In genomic region chrX:154375156-154375504, GRCh38 we compare ENCODE assay signal across 9 cellular contexts. TPM values are rescaled to one million over a fixed set of nuclear protein-coding genes. Genes with fewer than 3 reads are reported as not detected.
A peak's percentile ranks its signal among the peaks of the same experiment; 100 is the strongest.
DNase-seq lines count a peak whose midpoint lies in the region; ATAC-seq, FAIRE-seq and TF ChIP-seq lines count a peak whose summit lies in the region.
"Had no signal": no experiment of that assay in that cellular context is flagged by ENCODE, and none has a peak within 500 bp of the region (broad histone marks: within the 10 kb centered on the region; RNA-seq: fewer than 3 reads in every experiment).

No MANE protein-coding gene starts in this region.

- FAIRE-seq in endothelial cell of umbilical vein (lab: Jason Lieb, UNC) = peak; percentile 64

- dilution Hi-C loops in endothelial cell of umbilical vein (cut with MboI; ENCODE audit: extremely low pct_ligation_motif_present, low sequenced_read_pairs) = no loop called here

- peak overlapping the region; percentile 5; the same call in 1 of the 2 replicates for H2AFZ ChIP-seq in PC-9
- H2AFZ ChIP-seq in endothelial cell of umbilical vein (ENCODE audit: low read depth, low read length) = no peak overlapping the region

- H3K4me3 ChIP-seq in PC-9 (peak overlapping the region; percentile 51), endothelial cell of umbilical vein (replicated peaks in 1 of 3; ENCODE audit: insufficient read depth in 1 of 3, low read depth in 1 of 3, low read length in 3 of 3) (no peak overlapping the region), gastrocnemius medialis (peak overlapping the region in 1 of 4 donors; percentile 51)

- H3K27me3 ChIP-seq in PC-9 (ENCODE audit: insufficient read depth, low read depth) (no peaks in the 10 kb centered on the region), endothelial cell of umbilical vein (ENCODE audit: control insufficient read depth in 2 of 2, insufficient read depth in 2 of 2, low read length in 2 of 2) (no peaks in the 10 kb centered on the region), gastrocnemius medialis (no peaks in the 10 kb centered on the region)

- TF ChIP-seq POLR2A in endothelial cell of umbilical vein (IDR thresholded peaks at IDR 0.05; ENCODE audit: low read depth, low read length) (no peak), gastrocnemius medialis (IDR thresholded peaks at IDR 0.05) (no peak)

- CTCF ChIA-PET in PC-9 (lab: Charles Lee) = interaction anchor here (2.4 kb wide), 1 partner anchor 23 kb away, joined by 14 read pairs; the partner anchor contains the start of gene RPL10
- CTCF ChIA-PET in endothelial cell of umbilical vein (lab: Charles Lee) = interaction anchor here (1.1 to 2.4 kb wide), 2 partner anchors 158 to 404 kb away, joined by 3 to 24 read pairs; partner anchors contain the start of gene HCFC1

- no peaks in the 10 kb centered on the region for H3K9me2 ChIP-seq in PC-9 (ENCODE audit: insufficient read depth)

- DNase-seq in PC-9 (no peak), endothelial cell of umbilical vein (ENCODE audit: low read depth, low spot score) (no peak), gastrocnemius medialis (no peak), posterior cingulate gyrus (no peak), ureter (ENCODE audit: low spot score) (no peak)
- DNase-seq: NCI-H2029 treated with DMSO at 0.1 percent for 48 hours had no signal

- H3K36me3 ChIP-seq in ES-I3 (ENCODE audit: insufficient read depth, low read length) (peaks cover under 1% of the 10 kb centered on the region; the same call in 1 of the 2 replicates), PC-9 (ENCODE audit: low read depth) (no peaks in the 10 kb centered on the region), endothelial cell of umbilical vein (ENCODE audit: control insufficient read depth in 2 of 2, extremely low read depth in 1 of 2, insufficient read depth in 2 of 2, low read length in 2 of 2) (no peaks in the 10 kb centered on the region), gastrocnemius medialis (no peaks in the 10 kb centered on the region)

- no peaks in the 10 kb centered on the region for H3K9me1 ChIP-seq in endothelial cell of umbilical vein (replicated peaks; ENCODE audit: control insufficient read depth, extremely low read depth, insufficient read depth, low read length)

- H3K27ac ChIP-seq in PC-9 (no peak overlapping the region), endothelial cell of umbilical vein (ENCODE audit: insufficient read depth, low read depth, low read length) (no peak overlapping the region), gastrocnemius medialis (peak overlapping the region; percentile 48 to 75 (median 57))

- intact Hi-C loops in PC-9 (cut with micrococcal nuclease; ENCODE audit: unreplicated experiment) = loop anchor here (5.0 to 10.0 kb wide), 4 partner anchors 390 to 778 kb away; partner anchors contain the start of genes CCNQ, DKC1, F8 and FUNDC2
- intact Hi-C loops in endothelial cell of umbilical vein (cut with micrococcal nuclease) = no loop called here
- intact Hi-C loops in gastrocnemius medialis (cut with DNase I; ENCODE audit: low total_unique reads) = loop anchor here (5.0 to 10.0 kb wide), 4 partner anchors 170 to 580 kb away; partner anchors contain the start of genes G6PD, HCFC1, IDH3G and IKBKG
- intact Hi-C loops in posterior cingulate gyrus (cut with DNase I) = no loop called here

- BruUV-seq in PC-9 (replicated peaks; lab: Mats Ljungman, UMichigan) (no TSS peak), endothelial cell of umbilical vein (replicated peaks; lab: Mats Ljungman, UMichigan) (no TSS peak)

- H3F3A ChIP-seq in PC-9 (ENCODE audit: insufficient read depth, low read depth) = no peaks in the 10 kb centered on the region

- peaks cover 9% of the 10 kb centered on the region; the same call in 1 of the 2 replicates for H3K4me1 ChIP-seq in ES-I3 (ENCODE audit: insufficient read depth, low read length)
- no peaks in the 10 kb centered on the region; the same call in 1 of the 2 replicates for H3K4me1 ChIP-seq in PC-9 (replicated peaks; ENCODE audit: insufficient read depth)
- peaks cover 23% of the 10 kb centered on the region for H3K4me1 ChIP-seq in endothelial cell of umbilical vein (ENCODE audit: control insufficient read depth, extremely low read depth, insufficient read depth, low read length)
- peaks cover 6 to 10% of the 10 kb centered on the region in 2 donors for H3K4me1 ChIP-seq in gastrocnemius medialis

- ATAC-seq in gastrocnemius medialis (no peak), GM18868 (IDR thresholded peaks at IDR 0.05; ENCODE audit: unreplicated experiment) (no peak), esophagus mucosa (no peak)

- peak overlapping the region; percentile 67 for H3K4me2 ChIP-seq in PC-9
- H3K4me2 ChIP-seq in endothelial cell of umbilical vein (ENCODE audit: insufficient read depth, low read length) = peak overlapping the region; percentile 44

- TF ChIP-seq CTCF in PC-9 (conservative IDR thresholded peaks at IDR 0.05) (no peak), endothelial cell of umbilical vein (IDR thresholded peaks at IDR 0.05; ENCODE audit: extremely low read depth in 1 of 2, insufficient read depth in 1 of 2, low read depth in 1 of 2, low read length in 2 of 2) (no peak), gastrocnemius medialis (IDR thresholded peaks at IDR 0.05 in 4 of 5, conservative IDR thresholded peaks at IDR 0.05 in 1 of 5) (no peak)

- H3K9ac ChIP-seq in ES-I3 (ENCODE audit: low read depth, low read length) (peak overlapping the region; percentile 51; the same call in 1 of the 2 replicates), endothelial cell of umbilical vein (replicated peaks; ENCODE audit: extremely low read depth, insufficient read depth, low read length) (peak overlapping the region; percentile 22)

- peaks cover 16% of the 10 kb centered on the region for H3K79me2 ChIP-seq in PC-9 (ENCODE audit: low read depth)
- peaks cover 21% of the 10 kb centered on the region for H3K79me2 ChIP-seq in endothelial cell of umbilical vein (ENCODE audit: control insufficient read depth, insufficient read depth, low read length)

- H4K20me1 ChIP-seq in PC-9 (ENCODE audit: insufficient read depth) (no peaks in the 10 kb centered on the region), endothelial cell of umbilical vein (replicated peaks; ENCODE audit: control insufficient read depth, extremely low read depth, insufficient read depth, low read length) (no peaks in the 10 kb centered on the region)

- in situ Hi-C loops in gastrocnemius medialis (cut with MboI; ENCODE audit: low sequenced_read_pairs in 4 of 4) = no loop called here

- POLR2A ChIA-PET in PC-9 (lab: Charles Lee; ENCODE audit: unreplicated experiment) (interaction anchor here (0.6 kb wide), 2 partner anchors 9 to 21 kb away, joined by 3 read pairs; no protein-coding TSS in a partner anchor), endothelial cell of umbilical vein (lab: Charles Lee) (no interaction called here)

- H3K9me3 ChIP-seq in ES-I3 (ENCODE audit: control insufficient read depth, insufficient read depth, low read length) (no peaks in the 10 kb centered on the region), PC-9 (ENCODE audit: insufficient read depth, low read depth) (no peaks in the 10 kb centered on the region), endothelial cell of umbilical vein (replicated peaks; ENCODE audit: control insufficient read depth, insufficient read depth, low read length) (no peaks in the 10 kb centered on the region), gastrocnemius medialis (no peaks in the 10 kb centered on the region)

RNA-seq across cellular contexts. Expression of gene FLNA, which starts 0.7 kb away (rescaled TPM):
- total RNA-seq in PC-9 (2021) = 1,841 and 2,308 TPM in 2 replicates
- total RNA-seq in endothelial cell of umbilical vein = 1,474 and 1,671 TPM in 2 replicates
- 658 and 817 TPM in 2 replicates for polyA plus RNA-seq in endothelial cell of umbilical vein
- 586 and 692 TPM in 2 replicates for polyA plus RNA-seq in endothelial cell of umbilical vein (2011; cell fraction: cytosol; rRNA removed)
- 1,827 and 2,405 TPM in 2 replicates for polyA plus RNA-seq in endothelial cell of umbilical vein (2011; cell fraction: nucleus; rRNA removed)
- polyA plus RNA-seq in endothelial cell of umbilical vein (2012) = 942 and 1,144 TPM in 2 replicates
- 2,274 and 2,423 TPM in 2 replicates for polyA minus RNA-seq in endothelial cell of umbilical vein
- 691 TPM for polyA minus RNA-seq in endothelial cell of umbilical vein (2011; cell fraction: cytosol; rRNA and poly(A)+ RNA removed)
- polyA minus RNA-seq in endothelial cell of umbilical vein (2011; cell fraction: nucleus; rRNA and poly(A)+ RNA removed) = 948 and 1,772 TPM in 2 replicates
- 100 to 1,000 TPM in 1 of 4 donors, 10 to 100 TPM in 3; 23.9 to 128 (median 88.9) TPM for total RNA-seq in gastrocnemius medialis
- total RNA-seq in ureter = 2,361 TPM
- 417 TPM for total RNA-seq in esophagus mucosa

RNA-seq across cellular contexts. Expression of gene EMD, which starts 4.0 kb away (rescaled TPM):
- total RNA-seq in PC-9 (2021) = 132 and 164 TPM in 2 replicates
- total RNA-seq in endothelial cell of umbilical vein = 71.5 and 76.8 TPM in 2 replicates
- polyA plus RNA-seq in endothelial cell of umbilical vein = 47.0 and 50.6 TPM in 2 replicates
- 62.3 and 65.3 TPM in 2 replicates for polyA plus RNA-seq in endothelial cell of umbilical vein (2011; cell fraction: cytosol; rRNA removed)
- polyA plus RNA-seq in endothelial cell of umbilical vein (2011; cell fraction: nucleus; rRNA removed) = 58.2 and 63.0 TPM in 2 replicates
- 69.6 and 87.5 TPM in 2 replicates for polyA plus RNA-seq in endothelial cell of umbilical vein (2012)
- 34.2 and 47.7 TPM in 2 replicates for polyA minus RNA-seq in endothelial cell of umbilical vein
- 56.5 TPM for polyA minus RNA-seq in endothelial cell of umbilical vein (2011; cell fraction: cytosol; rRNA and poly(A)+ RNA removed)
- 14.7 and 18.9 TPM in 2 replicates for polyA minus RNA-seq in endothelial cell of umbilical vein (2011; cell fraction: nucleus; rRNA and poly(A)+ RNA removed)
- total RNA-seq in gastrocnemius medialis = 10 to 100 TPM; 36.2 to 61.5 (median 53.2) TPM
- total RNA-seq in ureter = 80.4 TPM
- total RNA-seq in esophagus mucosa = 49.3 TPM

RNA-seq across cellular contexts. Expression of gene RPL10, which starts 23.0 kb away (rescaled TPM):
- 3,447 and 3,685 TPM in 2 replicates for total RNA-seq in PC-9 (2021)
- total RNA-seq in endothelial cell of umbilical vein = 2,493 and 2,979 TPM in 2 replicates
- 6,375 and 7,586 TPM in 2 replicates for polyA plus RNA-seq in endothelial cell of umbilical vein
- 8,116 and 9,197 TPM in 2 replicates for polyA plus RNA-seq in endothelial cell of umbilical vein (2011; cell fraction: cytosol; rRNA removed)
- polyA plus RNA-seq in endothelial cell of umbilical vein (2011; cell fraction: nucleus; rRNA removed) = 2,307 and 2,831 TPM in 2 replicates
- 3,703 and 5,650 TPM in 2 replicates for polyA plus RNA-seq in endothelial cell of umbilical vein (2012)
- polyA minus RNA-seq in endothelial cell of umbilical vein = 1,869 and 2,194 TPM in 2 replicates
- polyA minus RNA-seq in endothelial cell of umbilical vein (2011; cell fraction: cytosol; rRNA and poly(A)+ RNA removed) = 1,135 TPM
- polyA minus RNA-seq in endothelial cell of umbilical vein (2011; cell fraction: nucleus; rRNA and poly(A)+ RNA removed) = 299 and 338 TPM in 2 replicates
- 1,000 to 10,000 TPM; 3,899 to 6,066 (median 5,720) TPM for total RNA-seq in gastrocnemius medialis
- total RNA-seq in ureter = 3,238 TPM
- total RNA-seq in esophagus mucosa = 2,565 TPM

RNA-seq across cellular contexts. Expression of gene DNASE1L1, which starts 33.9 kb away (rescaled TPM):
- total RNA-seq in PC-9 (2021) (25.9 and 28.3 TPM in 2 replicates), endothelial cell of umbilical vein (47.5 and 61.5 TPM in 2 replicates), gastrocnemius medialis (100 to 1,000 TPM in 3 of 4 donors, 10 to 100 TPM in 1; 88.4 to 148 (median 116) TPM), ureter (27.0 TPM), esophagus mucosa (22.8 TPM)
- 84.9 and 90.8 TPM in 2 replicates for polyA plus RNA-seq in endothelial cell of umbilical vein
- 52.3 and 57.1 TPM in 2 replicates for polyA plus RNA-seq in endothelial cell of umbilical vein (2011; cell fraction: cytosol; rRNA removed)
- 36.1 and 37.4 TPM in 2 replicates for polyA plus RNA-seq in endothelial cell of umbilical vein (2011; cell fraction: nucleus; rRNA removed)
- 109 and 110 TPM in 2 replicates for polyA plus RNA-seq in endothelial cell of umbilical vein (2012)
- 49.5 and 53.4 TPM in 2 replicates for polyA minus RNA-seq in endothelial cell of umbilical vein
- 13.8 TPM for polyA minus RNA-seq in endothelial cell of umbilical vein (2011; cell fraction: cytosol; rRNA and poly(A)+ RNA removed)
- polyA minus RNA-seq in endothelial cell of umbilical vein (2011; cell fraction: nucleus; rRNA and poly(A)+ RNA removed) = 8.6 and 12.2 TPM in 2 replicates

RNA-seq across cellular contexts. Expression of gene TAFAZZIN, which starts 36.2 kb away (rescaled TPM):
- total RNA-seq in PC-9 (2021) (95.8 and 134 TPM in 2 replicates), endothelial cell of umbilical vein (43.4 and 46.6 TPM in 2 replicates), gastrocnemius medialis (10 to 100 TPM; 17.6 to 28.3 (median 20.1) TPM), ureter (49.5 TPM), esophagus mucosa (18.1 TPM)
- polyA plus RNA-seq in endothelial cell of umbilical vein = 33.8 and 37.2 TPM in 2 replicates
- polyA plus RNA-seq in endothelial cell of umbilical vein (2011; cell fraction: cytosol; rRNA removed) = 16.7 and 24.8 TPM in 2 replicates
- 175 and 186 TPM in 2 replicates for polyA plus RNA-seq in endothelial cell of umbilical vein (2011; cell fraction: nucleus; rRNA removed)
- 18.7 and 22.4 TPM in 2 replicates for polyA plus RNA-seq in endothelial cell of umbilical vein (2012)
- polyA minus RNA-seq in endothelial cell of umbilical vein = 20.5 and 27.7 TPM in 2 replicates
- 22.4 TPM for polyA minus RNA-seq in endothelial cell of umbilical vein (2011; cell fraction: cytosol; rRNA and poly(A)+ RNA removed)
- 28.5 and 35.5 TPM in 2 replicates for polyA minus RNA-seq in endothelial cell of umbilical vein (2011; cell fraction: nucleus; rRNA and poly(A)+ RNA removed)

Comparison
In these comparisons a context has a peak if more than half of its experiments do, and no peak if none do; other contexts are left out.
1. H3K27ac ChIP-seq: peak in gastrocnemius medialis (4 of 4); none in PC-9 (single experiment) and endothelial cell of umbilical vein (single experiment).
2. intact Hi-C loops: an anchor here in PC-9 (5.0 to 10.0 kb wide) and gastrocnemius medialis (5.0 to 10.0 kb wide); none called in endothelial cell of umbilical vein and posterior cingulate gyrus.